15 cellular contexts compared by ENCODE assay signal in the genomic region with DNA sequence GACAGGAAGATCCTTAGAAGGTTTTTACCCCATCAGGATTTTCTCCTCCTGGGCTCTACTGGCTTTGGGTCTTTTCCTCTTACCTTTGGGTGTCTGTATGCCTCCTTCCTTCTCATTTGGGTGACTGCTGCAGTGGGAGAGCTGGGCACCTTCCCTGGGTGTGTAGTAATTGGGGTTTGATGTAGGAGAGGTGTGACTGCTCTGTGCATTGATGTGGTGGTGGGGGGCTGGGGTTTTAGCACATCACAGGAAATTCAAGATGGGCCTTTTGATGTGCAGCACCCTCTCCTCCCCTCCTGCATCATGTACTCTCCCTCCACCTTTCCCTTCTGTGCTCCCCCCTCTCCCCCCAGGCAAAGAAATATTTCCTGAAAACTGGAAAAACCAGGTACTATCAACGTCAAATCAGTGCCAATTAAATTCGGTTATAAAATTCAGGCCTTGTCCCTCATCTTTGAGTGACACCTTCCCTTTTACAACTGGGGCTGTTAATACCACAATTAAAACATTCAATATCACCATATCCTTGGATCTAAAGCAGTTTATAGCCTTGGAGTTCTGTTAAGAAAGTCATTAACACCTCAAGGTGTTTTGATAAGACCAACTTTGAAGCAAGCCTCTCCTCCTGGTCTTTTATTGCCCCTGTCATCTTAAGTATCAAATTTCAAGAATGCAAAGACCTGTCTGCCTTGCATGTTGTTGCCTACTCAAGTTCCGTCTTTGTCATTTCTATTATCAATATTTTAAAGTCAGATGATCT. TPM values are rescaled to one million over a fixed set of nuclear protein-coding genes. Genes with fewer than 3 reads are reported as not detected.
DNase-seq lines count a peak whose midpoint lies in the region; ATAC-seq lines count a peak whose summit lies in the region.
"Had no signal": no experiment of that assay in that cellular context is flagged by ENCODE, and none has a peak within 500 bp of the region (broad histone marks: within the 10 kb centered on the region; RNA-seq: fewer than 3 reads in every experiment).

No MANE protein-coding gene starts in this region.

- H3K9me3 Mint-ChIP-seq in activated CD4-positive, alpha-beta T cell treated with anti-CD3 and anti-CD28 coated beads for 36 hours (ENCODE audit: low read depth), result no peaks in the 10 kb centered on the region
- no peaks in the 10 kb centered on the region for H3K9me3 Mint-ChIP-seq in activated CD4-positive, alpha-beta T cell treated with anti-CD3 and anti-CD28 coated beads, Interleukin-2, amount 10 ng/mL, durations not matched to agents 24 days and 14 days
- H3K9me3 Mint-ChIP-seq: activated T-helper 2 cell treated with anti-CD3 and anti-CD28 coated beads, Interferon-gamma antibody, Interleukin-2, Interleukin-4, amounts not matched to agents 10 μg/mL and 5 μg/mL and 100 μg/mL, durations not matched to agents 14 hours and 24 hours and 36 hours had no signal

- peak; percentile 69 for ATAC-seq in activated CD4-positive, alpha-beta T cell treated with anti-CD3 and anti-CD28 coated beads for 36 hours
- ATAC-seq in GM21447 (IDR thresholded peaks at IDR 0.05; ENCODE audit: unreplicated experiment), result no peak
- ATAC-seq: HepG2 had no signal

- H3K27ac Mint-ChIP-seq in activated CD4-positive, alpha-beta T cell treated with anti-CD3 and anti-CD28 coated beads for 36 hours, result peak overlapping the region; percentile 32
- no peak overlapping the region for H3K27ac Mint-ChIP-seq in activated CD4-positive, alpha-beta T cell treated with anti-CD3 and anti-CD28 coated beads, Interleukin-2, amount 10 ng/mL, durations not matched to agents 24 days and 14 days
- H3K27ac Mint-ChIP-seq: activated T-helper 2 cell treated with anti-CD3 and anti-CD28 coated beads, Interferon-gamma antibody, Interleukin-2, Interleukin-4, amounts not matched to agents 10 μg/mL and 5 μg/mL and 100 μg/mL, durations not matched to agents 14 hours and 24 hours and 36 hours had no signal

- DNase-seq in activated CD4-positive, alpha-beta T cell treated with anti-CD3 and anti-CD28 coated beads for 36 hours, result peak; percentile 63
- DNase-seq in activated CD4-positive, alpha-beta T cell treated with anti-CD3 and anti-CD28 coated beads for 1 hour, result no peak
- DNase-seq in activated CD4-positive, alpha-beta T cell treated with anti-CD3 and anti-CD28 coated beads, Interleukin-2, amount 10 ng/mL, durations not matched to agents 24 days and 14 days, result peak; percentile 70
- peak; percentile 65 for DNase-seq in central memory CD4-positive, alpha-beta T cell
- peak; percentile 38 for DNase-seq in stimulated activated CD8-positive, alpha-beta memory T cell treated with anti-CD3 and anti-CD28 coated beads, Interleukin-4, amount 100 ng/mL, for 48 hours
- DNase-seq in inferior parietal cortex (ENCODE audit: extremely low spot score) (no peak), SIG-M5 treated with dmso at 0.1 percent for 504 hours (lab: John Stamatoyannopoulos, UW; ENCODE audit: unreplicated experiment) (no peak)
- DNase-seq: kidney, NCI-H2171 treated with DMSO at 0.1 percent for 48 hours, WERI-Rb-1 had no signal

- H3K27me3 Mint-ChIP-seq in activated CD4-positive, alpha-beta T cell treated with anti-CD3 and anti-CD28 coated beads for 36 hours, result no peaks in the 10 kb centered on the region
- no peaks in the 10 kb centered on the region for H3K27me3 Mint-ChIP-seq in activated CD4-positive, alpha-beta T cell treated with anti-CD3 and anti-CD28 coated beads, Interleukin-2, amount 10 ng/mL, durations not matched to agents 24 days and 14 days

- POLR2A ChIA-PET in activated CD4-positive, alpha-beta T cell treated with anti-CD3 and anti-CD28 coated beads for 36 hours (lab: Charles Lee), result no interaction called here

- H3K4me1 Mint-ChIP-seq in activated CD4-positive, alpha-beta T cell treated with anti-CD3 and anti-CD28 coated beads for 36 hours, result peaks cover 94% of the 10 kb centered on the region
- H3K4me1 Mint-ChIP-seq in activated CD4-positive, alpha-beta T cell treated with anti-CD3 and anti-CD28 coated beads, Interleukin-2, amount 10 ng/mL, durations not matched to agents 24 days and 14 days, result peaks cover 26% of the 10 kb centered on the region

- intact Hi-C loops in activated CD4-positive, alpha-beta T cell treated with anti-CD3 and anti-CD28 coated beads for 36 hours (cut with DNase I, micrococcal nuclease), result loop anchor here in 1 of 2 experiments (2.0 kb wide), 1 partner anchor 27 kb away; no protein-coding TSS in a partner anchor
- intact Hi-C loops in activated CD4-positive, alpha-beta T cell treated with anti-CD3 and anti-CD28 coated beads, Interleukin-2, amount 10 ng/mL, durations not matched to agents 24 days and 14 days (cut with micrococcal nuclease), result no loop called here

- peak overlapping the region; percentile 56 for H3K4me3 Mint-ChIP-seq in activated CD4-positive, alpha-beta T cell treated with anti-CD3 and anti-CD28 coated beads for 36 hours
- peak overlapping the region; percentile 25 for H3K4me3 Mint-ChIP-seq in activated CD4-positive, alpha-beta T cell treated with anti-CD3 and anti-CD28 coated beads, Interleukin-2, amount 10 ng/mL, durations not matched to agents 24 days and 14 days

- no peaks in the 10 kb centered on the region for H3K36me3 Mint-ChIP-seq in activated CD4-positive, alpha-beta T cell treated with anti-CD3 and anti-CD28 coated beads for 36 hours (ENCODE audit: low read depth)
- no peaks in the 10 kb centered on the region for H3K36me3 Mint-ChIP-seq in activated CD4-positive, alpha-beta T cell treated with anti-CD3 and anti-CD28 coated beads, Interleukin-2, amount 10 ng/mL, durations not matched to agents 24 days and 14 days (ENCODE audit: low read depth)

- CTCF ChIA-PET in activated CD4-positive, alpha-beta T cell treated with anti-CD3 and anti-CD28 coated beads for 36 hours (lab: Charles Lee), result no interaction called here

RNA-seq across cellular contexts. Expression of a gene that starts 23.3 kb away (rescaled TPM):
- under 1 TPM; 0.78 to 0.81 TPM for total RNA-seq in activated CD4-positive, alpha-beta T cell treated with anti-CD3 and anti-CD28 coated beads for 36 hours
- total RNA-seq in activated CD4-positive, alpha-beta T cell treated with anti-CD3 and anti-CD28 coated beads, Interleukin-2, amount 10 ng/mL, durations not matched to agents 24 days and 14 days, result 0.56 and 0.62 TPM in 2 replicates
- total RNA-seq: cardiac muscle cell, HepG2, SK-MEL-5 had no signal

Comparison
In these comparisons a context has a peak if more than half of its experiments do, and no peak if none do; other contexts are left out.
1. DNase-seq: peak in activated CD4-positive, alpha-beta T cell treated with anti-CD3 and anti-CD28 coated beads for 36 hours (single experiment), activated CD4-positive, alpha-beta T cell treated with anti-CD3 and anti-CD28 coated beads, Interleukin-2, amount 10 ng/mL, durations not matched to agents 24 days and 14 days (single experiment), central memory CD4-positive, alpha-beta T cell (single experiment) and stimulated activated CD8-positive, alpha-beta memory T cell treated with anti-CD3 and anti-CD28 coated beads, Interleukin-4, amount 100 ng/mL, for 48 hours (single experiment); none in activated CD4-positive, alpha-beta T cell treated with anti-CD3 and anti-CD28 coated beads for 1 hour (single experiment), inferior parietal cortex (single experiment) and SIG-M5 treated with dmso at 0.1 percent for 504 hours (single experiment).